ENCODE assay signal across 9 cellular contexts in the genomic region with DNA sequence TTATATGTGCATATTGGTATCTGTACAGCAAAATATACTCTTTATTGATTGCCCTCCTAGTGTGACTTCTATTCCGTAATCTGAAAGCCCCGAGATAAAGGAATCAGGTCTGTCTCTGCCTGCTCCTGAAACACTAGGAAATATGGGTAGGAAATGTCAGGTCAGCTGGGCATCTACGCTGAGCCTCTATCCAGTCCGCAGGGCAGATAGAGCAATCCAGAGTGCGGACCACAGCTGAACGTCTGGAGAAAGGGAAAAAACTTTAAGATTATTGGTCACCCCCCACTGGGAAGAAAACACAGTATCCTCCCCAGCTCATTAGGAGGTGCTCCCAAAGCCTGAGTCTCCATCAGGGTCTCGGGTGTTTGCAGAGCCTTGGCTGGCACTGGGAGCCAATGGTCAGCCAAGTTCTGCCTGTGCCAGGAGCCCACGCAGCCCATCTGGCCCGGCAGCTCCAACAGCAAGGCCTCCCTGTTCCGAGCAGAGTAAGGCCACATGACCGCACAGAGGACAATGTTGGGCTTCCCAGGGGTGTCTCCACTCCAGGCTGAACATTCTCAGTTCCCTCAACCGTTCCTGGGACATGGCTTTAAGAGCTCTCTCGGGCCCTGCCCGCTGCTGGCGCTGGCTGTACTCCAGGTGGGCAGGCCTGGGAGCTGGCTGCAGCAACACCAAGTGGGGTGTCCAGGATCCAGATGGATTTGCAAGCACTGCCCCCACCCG. TPM values are rescaled to one million over a fixed set of nuclear protein-coding genes. Genes with fewer than 3 reads are reported as not detected.
A peak's percentile ranks its signal among the peaks of the same experiment; 100 is the strongest.
DNase-seq lines count a peak whose midpoint lies in the region; ATAC-seq and TF ChIP-seq lines count a peak whose summit lies in the region.
"Had no signal": no experiment of that assay in that cellular context is flagged by ENCODE, and none has a peak within 500 bp of the region (broad histone marks: within the 10 kb centered on the region; RNA-seq: fewer than 3 reads in every experiment).

No MANE protein-coding gene starts in this region.

- intact Hi-C loops in body of pancreas (cut with DNase I) (no loop called here), posterior cingulate gyrus (cut with DNase I) (no loop called here)

- H3K27me3 ChIP-seq in body of pancreas: no peaks in the 10 kb centered on the region

- 11 to 19% methylated on average over 12 to 16 of the region's 16 CpGs for WGBS in body of pancreas, 2 donors

- peak; percentile 19 for ATAC-seq in body of pancreas
- no peak for ATAC-seq in esophagus mucosa
- no peak for ATAC-seq in HG03432 (IDR thresholded peaks at IDR 0.05; ENCODE audit: unreplicated experiment)
- no peak for ATAC-seq in GM21717 (IDR thresholded peaks at IDR 0.05; ENCODE audit: unreplicated experiment)

- peak in 2 of 3 donors; percentile 18 to 21 for TF ChIP-seq POLR2A in body of pancreas (IDR thresholded peaks at IDR 0.05)

- in situ Hi-C loops in GM13976 (cut with MboI; ENCODE audit: low sequenced_read_pairs, unreplicated experiment): no loop called here

- no peaks in the 10 kb centered on the region for H3K9me3 ChIP-seq in body of pancreas

- H3K4me1 ChIP-seq in body of pancreas: peaks cover 100% of the 10 kb centered on the region

- no peak overlapping the region for H3K4me3 ChIP-seq in body of pancreas

- TF ChIP-seq CTCF in body of pancreas (IDR thresholded peaks at IDR 0.05) (no peak), GM13976 (IDR thresholded peaks at IDR 0.05; ENCODE audit: borderline replicate concordance, control extremely low read depth, extremely low read depth, insufficient read depth, missing control alignments) (no peak)

- DNase-seq in DMS53 (lab: John Stamatoyannopoulos, UW): peak; percentile 66
- peak; percentile 63 to 76 (median 71) for DNase-seq in body of pancreas
- peak; percentile 74 to 79 for DNase-seq in hippocampal formation (lab: John Stamatoyannopoulos, UW)
- peak; percentile 55 to 95 (median 72) for DNase-seq in posterior cingulate gyrus
- DNase-seq in GM13976 (ENCODE audit: low spot score): no peak
- DNase-seq: activated naive CD4-positive, alpha-beta T cell treated with anti-CD3 and anti-CD28 coated beads, Interleukin-2, amount 50 U/mL, for 16 hours had no signal

- no peaks in the 10 kb centered on the region for H3K36me3 ChIP-seq in body of pancreas (replicated peaks in 1 of 2; ENCODE audit: insufficient read depth in 1 of 2, low read depth in 2 of 2)

- peak overlapping the region; percentile 76 to 100 (median 98) for H3K27ac ChIP-seq in body of pancreas

RNA-seq across cellular contexts. Expression of a gene that starts 7.6 kb away (rescaled TPM):
- total RNA-seq in body of pancreas (10 to 100 TPM; 32.0 to 49.0 TPM), esophagus mucosa (46.7 TPM)
